Comparison of ENCODE assay signal across 8 cellular contexts in the genomic region with DNA sequence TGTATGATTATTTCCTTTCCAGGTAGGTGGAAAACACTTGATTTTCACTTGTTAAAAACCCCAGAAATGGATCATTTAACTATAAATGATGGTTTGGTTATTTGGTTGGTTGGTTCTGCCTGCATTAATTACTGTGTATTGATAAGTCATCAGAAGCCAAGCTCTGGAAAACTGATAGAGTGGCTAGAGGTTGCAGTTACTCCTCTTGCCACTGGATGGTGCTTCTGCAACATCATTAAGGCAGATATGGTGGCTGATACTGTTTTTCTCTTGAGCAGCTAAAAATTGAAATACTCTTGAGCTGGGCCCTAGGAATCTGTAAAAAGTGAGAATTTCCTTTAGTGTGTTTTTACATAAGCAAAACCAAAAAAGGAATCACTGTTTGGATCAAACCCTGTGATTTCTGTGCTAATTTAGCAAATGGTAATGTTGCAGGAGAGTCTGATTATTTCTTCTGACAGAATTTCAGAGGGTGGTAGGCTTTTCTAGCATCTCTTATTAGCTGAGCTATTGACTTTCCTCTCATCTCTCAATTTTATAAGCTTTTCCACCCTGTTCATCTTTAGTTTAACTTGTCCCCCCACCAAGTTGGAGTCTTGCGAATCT. TPM values are rescaled to one million over a fixed set of nuclear protein-coding genes. Genes with fewer than 3 reads are reported as not detected.
A peak's percentile ranks its signal among the peaks of the same experiment; 100 is the strongest.
DNase-seq lines count a peak whose midpoint lies in the region; ATAC-seq and TF ChIP-seq lines count a peak whose summit lies in the region.

No MANE protein-coding gene starts in this region.

- H3K4me1 ChIP-seq in Caco-2: no peaks in the 10 kb centered on the region
- peaks cover 5% of the 10 kb centered on the region for H3K4me1 ChIP-seq in parathyroid adenoma

- intact Hi-C loops in Caco-2 (cut with micrococcal nuclease; ENCODE audit: unreplicated experiment): loop anchor here (1.0 to 5.0 kb wide), 2 partner anchors 57 to 136 kb away; no protein-coding TSS in a partner anchor
- intact Hi-C loops in activated T-helper 1 cell treated with anti-CD3 and anti-CD28 coated beads, Interleukin-12 subunit alpha, Interleukin-12 subunit beta, Interleukin-2, Interleukin-4 antibody, amounts not matched to agents 30 ng/mL and 10 ng/mL and 1 ng/mL, durations not matched to agents 14 hours and 24 hours and 36 hours (cut with micrococcal nuclease): loop anchor here (1.0 to 10.0 kb wide), 6 partner anchors 34 to 157 kb away; partner anchors contain the start of genes HADHA and HADHB

- no peak for ATAC-seq in HG02973 (IDR thresholded peaks at IDR 0.05; ENCODE audit: unreplicated experiment)

- DNase-seq in Caco-2 (peak in 1 of 2 experiments; percentile 34), H7 (peak; percentile 41), SK-N-MC (ENCODE audit: low read depth, low spot score) (no peak), fibroblast of peridontal ligament (ENCODE audit: extremely low read depth) (peak; percentile 29), T1000 (lab: John Stamatoyannopoulos, UW) (no peak)
- DNase-seq in activated T-helper 1 cell treated with anti-CD3 and anti-CD28 coated beads, Interleukin-12 subunit alpha, Interleukin-12 subunit beta, Interleukin-2, Interleukin-4 antibody, amounts not matched to agents 30 ng/mL and 10 ng/mL and 1 ng/mL, durations not matched to agents 14 hours and 24 hours and 36 hours (ENCODE audit: low spot score): no peak

- H3K27ac ChIP-seq in SK-N-MC: 0 out of 2 replicates have a peak overlapping the region, but pooled peaks have one; percentile 11
- H3K27ac ChIP-seq in parathyroid adenoma: no peak overlapping the region

- H3K9ac ChIP-seq in SK-N-MC (ENCODE audit: insufficient read length) (no peak overlapping the region), parathyroid adenoma (no peak overlapping the region)

- peaks cover 14% of the 10 kb centered on the region for H3K4me1 Mint-ChIP-seq in Caco-2 (ENCODE audit: low read depth, unreplicated experiment)
- peaks cover 49% of the 10 kb centered on the region for H3K4me1 Mint-ChIP-seq in activated T-helper 1 cell treated with anti-CD3 and anti-CD28 coated beads, Interleukin-12 subunit alpha, Interleukin-12 subunit beta, Interleukin-2, Interleukin-4 antibody, amounts not matched to agents 30 ng/mL and 10 ng/mL and 1 ng/mL, durations not matched to agents 14 hours and 24 hours and 36 hours (ENCODE audit: low read depth)

- no peaks in the 10 kb centered on the region for H3K27me3 Mint-ChIP-seq in Caco-2 (ENCODE audit: insufficient read depth, unreplicated experiment)
- H3K27me3 Mint-ChIP-seq in activated T-helper 1 cell treated with anti-CD3 and anti-CD28 coated beads, Interleukin-12 subunit alpha, Interleukin-12 subunit beta, Interleukin-2, Interleukin-4 antibody, amounts not matched to agents 30 ng/mL and 10 ng/mL and 1 ng/mL, durations not matched to agents 14 hours and 24 hours and 36 hours (ENCODE audit: insufficient read depth): no peaks in the 10 kb centered on the region

- no TSS peak for BruUV-seq in Caco-2 (replicated peaks; lab: Mats Ljungman, UMichigan)

- H3K4me3 ChIP-seq in Caco-2 (ENCODE audit: low read depth, low read length) (no peak overlapping the region), H7 (ENCODE audit: insufficient read depth, low read depth, low read length) (no peak overlapping the region), SK-N-MC (no peak overlapping the region), parathyroid adenoma (ENCODE audit: low read depth, low read length) (no peak overlapping the region)

- TF ChIP-seq CTCF in Caco-2 (IDR thresholded peaks at IDR 0.05; ENCODE audit: insufficient read depth in 1 of 2, low read depth in 1 of 2, low read length in 1 of 2, severe bottlenecking in 1 of 2, unreplicated experiment in 1 of 2) (peak; percentile 76 to 78), parathyroid adenoma (IDR thresholded peaks at IDR 0.05) (peak; percentile 86)

- H3K4me3 Mint-ChIP-seq in Caco-2 (ENCODE audit: unreplicated experiment): no peak overlapping the region
- H3K4me3 Mint-ChIP-seq in activated T-helper 1 cell treated with anti-CD3 and anti-CD28 coated beads, Interleukin-12 subunit alpha, Interleukin-12 subunit beta, Interleukin-2, Interleukin-4 antibody, amounts not matched to agents 30 ng/mL and 10 ng/mL and 1 ng/mL, durations not matched to agents 14 hours and 24 hours and 36 hours: no peak overlapping the region

- peaks cover 59% of the 10 kb centered on the region for H3K36me3 Mint-ChIP-seq in Caco-2 (ENCODE audit: insufficient read depth, unreplicated experiment)
- peaks cover 25% of the 10 kb centered on the region for H3K36me3 Mint-ChIP-seq in activated T-helper 1 cell treated with anti-CD3 and anti-CD28 coated beads, Interleukin-12 subunit alpha, Interleukin-12 subunit beta, Interleukin-2, Interleukin-4 antibody, amounts not matched to agents 30 ng/mL and 10 ng/mL and 1 ng/mL, durations not matched to agents 14 hours and 24 hours and 36 hours (ENCODE audit: low read depth)

- CTCF ChIA-PET in Caco-2 (lab: Charles Lee): interaction anchor here (1.0 to 1.4 kb wide), 6 partner anchors 13 to 97 kb away, joined by 3 to 14 read pairs (median 4); no protein-coding TSS in a partner anchor

- POLR2A ChIA-PET in Caco-2 (lab: Charles Lee): no interaction called here

- H3K36me3 ChIP-seq in Caco-2 (ENCODE audit: control insufficient read depth, insufficient read depth, low read length): no peaks in the 10 kb centered on the region
- H3K36me3 ChIP-seq in H7 (replicated peaks; ENCODE audit: control insufficient read depth, insufficient read depth, low read length): no peaks in the 10 kb centered on the region
- peaks cover 3% of the 10 kb centered on the region for H3K36me3 ChIP-seq in SK-N-MC (ENCODE audit: insufficient read depth, low read length)
- H3K36me3 ChIP-seq in parathyroid adenoma (ENCODE audit: control insufficient read depth, insufficient read depth, low read length): no peaks in the 10 kb centered on the region

- no peak overlapping the region for H3K27ac Mint-ChIP-seq in Caco-2 (ENCODE audit: unreplicated experiment)
- no peak overlapping the region for H3K27ac Mint-ChIP-seq in activated T-helper 1 cell treated with anti-CD3 and anti-CD28 coated beads, Interleukin-12 subunit alpha, Interleukin-12 subunit beta, Interleukin-2, Interleukin-4 antibody, amounts not matched to agents 30 ng/mL and 10 ng/mL and 1 ng/mL, durations not matched to agents 14 hours and 24 hours and 36 hours

- peaks cover 10% of the 10 kb centered on the region for H3K9me3 Mint-ChIP-seq in Caco-2 (ENCODE audit: unreplicated experiment)
- peaks cover 5% of the 10 kb centered on the region for H3K9me3 Mint-ChIP-seq in activated T-helper 1 cell treated with anti-CD3 and anti-CD28 coated beads, Interleukin-12 subunit alpha, Interleukin-12 subunit beta, Interleukin-2, Interleukin-4 antibody, amounts not matched to agents 30 ng/mL and 10 ng/mL and 1 ng/mL, durations not matched to agents 14 hours and 24 hours and 36 hours

- H3K79me2 ChIP-seq in parathyroid adenoma: peaks cover 46% of the 10 kb centered on the region

- no peaks in the 10 kb centered on the region for H3K9me3 ChIP-seq in Caco-2
- H3K9me3 ChIP-seq in SK-N-MC (ENCODE audit: low read depth, low read length): no peaks in the 10 kb centered on the region
- H3K9me3 ChIP-seq in parathyroid adenoma (ENCODE audit: control insufficient read depth, low read length): no peaks in the 10 kb centered on the region

- H3K27me3 ChIP-seq in Caco-2 (replicated peaks; ENCODE audit: control insufficient read depth, insufficient read depth, low read length) (no peaks in the 10 kb centered on the region), H7 (ENCODE audit: control insufficient read depth, insufficient read depth, low read length) (no peaks in the 10 kb centered on the region), parathyroid adenoma (ENCODE audit: control insufficient read depth, insufficient read depth, low read length) (no peaks in the 10 kb centered on the region)

- no peak overlapping the region for H3K4me2 ChIP-seq in parathyroid adenoma (ENCODE audit: low read length)

- H2AFZ ChIP-seq in parathyroid adenoma: no peak overlapping the region

RNA-seq across cellular contexts. Expression of gene RAB10, which starts 54.3 kb away (rescaled TPM):
- 203 and 213 TPM in 2 replicates for total RNA-seq in Caco-2 (2022)
- total RNA-seq in H7 (2014; rRNA removed; shearing (Covaris generic)): 92.6 and 101 TPM in 2 replicates
- 128 and 130 TPM in 2 replicates for total RNA-seq in activated T-helper 1 cell treated with anti-CD3 and anti-CD28 coated beads, Interleukin-12 subunit alpha, Interleukin-12 subunit beta, Interleukin-2, Interleukin-4 antibody, amounts not matched to agents 30 ng/mL and 10 ng/mL and 1 ng/mL, durations not matched to agents 14 hours and 24 hours and 36 hours

Comparison
In these comparisons a context has a peak if more than half of its experiments do, and no peak if none do; other contexts are left out.
1. DNase-seq: peak in H7 (single experiment) and fibroblast of peridontal ligament (single experiment); none in SK-N-MC (single experiment), T1000 (single experiment) and activated T-helper 1 cell treated with anti-CD3 and anti-CD28 coated beads, Interleukin-12 subunit alpha, Interleukin-12 subunit beta, Interleukin-2, Interleukin-4 antibody, amounts not matched to agents 30 ng/mL and 10 ng/mL and 1 ng/mL, durations not matched to agents 14 hours and 24 hours and 36 hours (single experiment).